12 cellular contexts compared by ENCODE assay signal in genomic region chr2:165725421-165725820, GRCh38.
A peak's percentile ranks its signal among the peaks of the same experiment; 100 is the strongest.
DNase-seq lines count a peak whose midpoint lies in the region; ATAC-seq and TF ChIP-seq lines count a peak whose summit lies in the region.
"Had no signal": no experiment of that assay in that cellular context is flagged by ENCODE, and none has a peak within 500 bp of the region (broad histone marks: within the 10 kb centered on the region; RNA-seq: fewer than 3 reads in every experiment).

No MANE protein-coding gene starts in this region.

- intact Hi-C loops in ovary (cut with DNase I): no loop called here

- no peaks in the 10 kb centered on the region for H3K9me3 ChIP-seq in ovary

- no peaks in the 10 kb centered on the region for H3K36me3 ChIP-seq in ovary

- no peak for TF ChIP-seq CTCF in ovary (IDR thresholded peaks at IDR 0.05)

- no peak for ATAC-seq in activated T-cell treated with anti-CD3 and anti-CD28 coated beads, Interleukin-2, amount 50 U/mL, for 72 hours (replicated peaks in 1 of 2)
- ATAC-seq in esophagus mucosa: peak; percentile 66
- ATAC-seq in stimulated activated effector memory CD8-positive, alpha-beta T cell treated with anti-CD3 and anti-CD28 coated beads, Interleukin-12 subunit alpha, Interleukin-12 subunit beta, amount 100 ng/mL, for 72 hours: peak; percentile 70
- ATAC-seq in HG03108 (IDR thresholded peaks at IDR 0.05; ENCODE audit: unreplicated experiment): no peak
- ATAC-seq: T-cell had no signal

- H3K27me3 ChIP-seq in ovary: no peaks in the 10 kb centered on the region

- TF ChIP-seq EP300 in ovary (IDR thresholded peaks at IDR 0.05): no peak

- peaks cover 5% of the 10 kb centered on the region for H3K4me1 Mint-ChIP-seq in activated T-cell treated with anti-CD3 and anti-CD28 coated beads, Interleukin-2, amount 50 U/mL, for 72 hours (ENCODE audit: low read depth)
- H3K4me1 Mint-ChIP-seq in stimulated activated effector memory CD8-positive, alpha-beta T cell treated with anti-CD3 and anti-CD28 coated beads, Interleukin-12 subunit alpha, Interleukin-12 subunit beta, amount 100 ng/mL, for 72 hours: no peaks in the 10 kb centered on the region
- H3K4me1 Mint-ChIP-seq: T-cell had no signal

- TF ChIP-seq POLR2A in ovary (IDR thresholded peaks at IDR 0.05): no peak

- peak overlapping the region; percentile 8 for H3K27ac Mint-ChIP-seq in activated T-cell treated with anti-CD3 and anti-CD28 coated beads, Interleukin-2, amount 50 U/mL, for 72 hours
- H3K27ac Mint-ChIP-seq in stimulated activated effector memory CD8-positive, alpha-beta T cell treated with anti-CD3 and anti-CD28 coated beads, Interleukin-12 subunit alpha, Interleukin-12 subunit beta, amount 100 ng/mL, for 72 hours: no peak overlapping the region
- H3K27ac Mint-ChIP-seq: T-cell had no signal

- no peak overlapping the region for H3K27ac ChIP-seq in ovary

- H3K9me3 Mint-ChIP-seq in activated T-cell treated with anti-CD3 and anti-CD28 coated beads, Interleukin-2, amount 50 U/mL, for 72 hours: peaks cover 2% of the 10 kb centered on the region in 2 donors
- no peaks in the 10 kb centered on the region for H3K9me3 Mint-ChIP-seq in stimulated activated effector memory CD8-positive, alpha-beta T cell treated with anti-CD3 and anti-CD28 coated beads, Interleukin-12 subunit alpha, Interleukin-12 subunit beta, amount 100 ng/mL, for 72 hours
- H3K9me3 Mint-ChIP-seq: T-cell had no signal

- H3K4me3 Mint-ChIP-seq in activated T-cell treated with anti-CD3 and anti-CD28 coated beads, Interleukin-2, amount 50 U/mL, for 72 hours: no peak overlapping the region
- no peak overlapping the region for H3K4me3 Mint-ChIP-seq in stimulated activated effector memory CD8-positive, alpha-beta T cell treated with anti-CD3 and anti-CD28 coated beads, Interleukin-12 subunit alpha, Interleukin-12 subunit beta, amount 100 ng/mL, for 72 hours
- H3K4me3 Mint-ChIP-seq: T-cell had no signal

- peaks cover 11% of the 10 kb centered on the region for H3K27me3 Mint-ChIP-seq in activated T-cell treated with anti-CD3 and anti-CD28 coated beads, Interleukin-2, amount 50 U/mL, for 72 hours (ENCODE audit: low read depth)

- H3K36me3 Mint-ChIP-seq in activated T-cell treated with anti-CD3 and anti-CD28 coated beads, Interleukin-2, amount 50 U/mL, for 72 hours (ENCODE audit: insufficient read depth in 2 of 2): no peaks in the 10 kb centered on the region
- H3K36me3 Mint-ChIP-seq in stimulated activated effector memory CD8-positive, alpha-beta T cell treated with anti-CD3 and anti-CD28 coated beads, Interleukin-12 subunit alpha, Interleukin-12 subunit beta, amount 100 ng/mL, for 72 hours: no peaks in the 10 kb centered on the region
- H3K36me3 Mint-ChIP-seq: T-cell had no signal

- no peaks in the 10 kb centered on the region for H3K4me1 ChIP-seq in ovary (ENCODE audit: insufficient read depth)

- no peak overlapping the region for H3K4me3 ChIP-seq in ovary

- no peak for DNase-seq in activated T-cell treated with anti-CD3 and anti-CD28 coated beads, Interleukin-2, amount 50 U/mL, for 72 hours
- no peak for DNase-seq in activated T-cell treated with anti-CD3 and anti-CD28 coated beads, Interleukin-2, amount 50 U/mL, for 48 hours
- peak; percentile 77 for DNase-seq in RKO (ENCODE audit: low spot score)
- no peak for DNase-seq in stimulated activated effector memory CD8-positive, alpha-beta T cell treated with anti-CD3 and anti-CD28 coated beads, Interleukin-12 subunit alpha, Interleukin-12 subunit beta, amount 100 ng/mL, for 72 hours (ENCODE audit: low spot score in 2 of 2)
- DNase-seq in NCI-H1092 treated with DMSO at 0.1 percent for 48 hours (lab: John Stamatoyannopoulos, UW): no peak
- no peak for DNase-seq in ovary
- DNase-seq: activated naive CD4-positive, alpha-beta T cell treated with anti-CD3 and anti-CD28 coated beads, Interleukin-2, amount 50 U/mL, for 16 hours; cortex of kidney; DND-41; T-cell had no signal

Comparison
In these comparisons a context has a peak if more than half of its experiments do, and no peak if none do; other contexts are left out.
1. ATAC-seq: peak in esophagus mucosa (single experiment) and stimulated activated effector memory CD8-positive, alpha-beta T cell treated with anti-CD3 and anti-CD28 coated beads, Interleukin-12 subunit alpha, Interleukin-12 subunit beta, amount 100 ng/mL, for 72 hours (single experiment); none in activated T-cell treated with anti-CD3 and anti-CD28 coated beads, Interleukin-2, amount 50 U/mL, for 72 hours (0 of 2) and HG03108 (single experiment).